Comparison of ENCODE assay signal across 1 cellular context in genomic region chr5:16489322-16489791, GRCh38.
TF ChIP-seq lines count a peak whose summit lies in the region.

No MANE protein-coding gene starts in this region.

TF ChIP-seq in IMR-90, 13 proteins besides CTCF, POLR2A, EP300 and RAD21:
- TF ChIP-seq CEBPB (IDR thresholded peaks at IDR 0.05; ENCODE audit: low read depth, low read length) (no peak), MXI1 (IDR thresholded peaks at IDR 0.05; ENCODE audit: borderline replicate concordance, low read depth, low read length) (no peak), SMC3 (IDR thresholded peaks at IDR 0.05; ENCODE audit: low read depth, low read length) (peak; percentile 66)
